ENCODE assay signal across 15 cellular contexts in the genomic region with DNA sequence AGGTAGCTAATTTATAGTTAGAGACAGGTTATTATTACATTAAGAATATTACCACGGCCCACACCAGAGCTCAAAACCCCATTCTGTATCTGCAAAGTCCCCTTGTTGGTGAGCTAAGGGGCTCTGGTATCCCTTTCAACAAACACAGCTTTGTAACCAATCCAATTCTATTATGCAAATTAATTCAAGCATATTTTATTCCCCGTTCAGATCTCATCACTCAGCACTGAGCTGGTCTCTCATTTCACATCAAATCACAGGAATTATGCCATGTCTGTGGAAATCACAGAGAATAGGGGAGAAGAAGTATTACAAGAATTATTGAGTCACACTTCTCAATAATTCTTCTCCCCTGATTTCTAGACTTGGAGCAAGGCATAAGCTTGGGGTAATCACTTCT.
DNase-seq lines count a peak whose midpoint lies in the region; ATAC-seq and TF ChIP-seq lines count a peak whose summit lies in the region.
"Had no signal": no experiment of that assay in that cellular context is flagged by ENCODE, and none has a peak within 500 bp of the region (broad histone marks: within the 10 kb centered on the region; RNA-seq: fewer than 3 reads in every experiment).

No MANE protein-coding gene starts in this region.

- POLR2A ChIA-PET in CD4-positive, alpha-beta T cell (lab: Charles Lee) = no interaction called here

- H3K27me3 ChIP-seq in CD4-positive, alpha-beta T cell (ENCODE audit: control insufficient read depth, insufficient read depth, low read length) = no peaks in the 10 kb centered on the region
- H3K27me3 ChIP-seq: BLaER1 treated with 17β-estradiol and CSF1 and Interleukin-3, amounts not matched to agents 10 nM and 100 nM had no signal

- DNase-seq in HFFc6 = no peak
- peak; percentile 43 for DNase-seq in midbrain (lab: John Stamatoyannopoulos, UW)
- peak in 1 of 49 donors; percentile 11 for DNase-seq in substantia nigra (lab: John Stamatoyannopoulos, UW)
- no peak for DNase-seq in HuH-7.5 (ENCODE audit: low spot score)
- no peak for DNase-seq in D341Med (ENCODE audit: low spot score)
- no peak for DNase-seq in CD4-positive, alpha-beta T cell
- DNase-seq: COR-L47, NCI-H1092 treated with DMSO at 0.1 percent for 48 hours, NCI-H187, NCI-H2171, NCI-H446 treated with DMSO at 0.1 percent for 48 hours, SIG-M5 had no signal

- intact Hi-C loops in CD4-positive, alpha-beta T cell (cut with DNase I, micrococcal nuclease) = no loop called here

- CTCF ChIA-PET in CD4-positive, alpha-beta T cell (lab: Charles Lee) = no interaction called here

- no peaks in the 10 kb centered on the region for H3K9me3 Mint-ChIP-seq in HFFc6
- peaks cover 0 to 3% (median 0%) of the 10 kb centered on the region in 5 experiments for H3K9me3 Mint-ChIP-seq in brain
- H3K9me3 Mint-ChIP-seq in CD4-positive, alpha-beta T cell = peaks cover 14% of the 10 kb centered on the region

- H3K36me3 Mint-ChIP-seq in HFFc6 (ENCODE audit: low read depth) (peaks cover 45% of the 10 kb centered on the region), brain (peaks cover 36% of the 10 kb centered on the region)
- H3K36me3 Mint-ChIP-seq in CD4-positive, alpha-beta T cell (ENCODE audit: low read depth) = no peaks in the 10 kb centered on the region

- no peaks in the 10 kb centered on the region for H3K9me3 ChIP-seq in CD4-positive, alpha-beta T cell (ENCODE audit: control insufficient read depth, low read length)
- H3K9me3 ChIP-seq: BLaER1 treated with 17β-estradiol and CSF1 and Interleukin-3, amounts not matched to agents 10 nM and 100 nM had no signal

- no peak for TF ChIP-seq CTCF in HFFc6 (IDR thresholded peaks at IDR 0.05)
- TF ChIP-seq CTCF in brain (conservative IDR thresholded peaks at IDR 0.05) = no peak
- no peak for TF ChIP-seq CTCF in CD4-positive, alpha-beta T cell (IDR thresholded peaks at IDR 0.05)

- peak overlapping the region; percentile 46; the same call in 1 of the 2 replicates for H3K27ac Mint-ChIP-seq in HFFc6
- peak overlapping the region; percentile 11 to 90 (median 56) for H3K27ac Mint-ChIP-seq in brain
- no peak overlapping the region for H3K27ac Mint-ChIP-seq in CD4-positive, alpha-beta T cell

- no peak for ATAC-seq in CD4-positive, alpha-beta T cell (ENCODE audit: poor library complexity)

- no peak overlapping the region for H3K4me3 Mint-ChIP-seq in HFFc6
- peak overlapping the region in 3 of 5 experiments; percentile 9 to 67 (median 39) for H3K4me3 Mint-ChIP-seq in brain
- no peak overlapping the region for H3K4me3 Mint-ChIP-seq in CD4-positive, alpha-beta T cell

- H3K4me1 Mint-ChIP-seq in HFFc6 (ENCODE audit: low read depth) (peaks cover 79% of the 10 kb centered on the region), brain (peaks cover 36% of the 10 kb centered on the region)
- H3K4me1 Mint-ChIP-seq in CD4-positive, alpha-beta T cell (ENCODE audit: low read depth) = no peaks in the 10 kb centered on the region

- H3K27me3 Mint-ChIP-seq in HFFc6 (ENCODE audit: insufficient read depth) = peaks cover 12% of the 10 kb centered on the region
- no peaks in the 10 kb centered on the region for H3K27me3 Mint-ChIP-seq in brain
- H3K27me3 Mint-ChIP-seq in CD4-positive, alpha-beta T cell = no peaks in the 10 kb centered on the region

- H3K27ac ChIP-seq in substantia nigra (ENCODE audit: low read depth, low read length, poor library complexity, severe bottlenecking) = peak overlapping the region; percentile 32
- no peak overlapping the region for H3K27ac ChIP-seq in CD4-positive, alpha-beta T cell (ENCODE audit: low read depth, low read length)
- H3K27ac ChIP-seq: BLaER1 treated with 17β-estradiol and CSF1 and Interleukin-3, amounts not matched to agents 10 nM and 100 nM; KMS-11 had no signal

Comparison
In these comparisons a context has a peak if more than half of its experiments do, and no peak if none do; other contexts are left out.
1. H3K4me3 Mint-ChIP-seq: peak in brain (3 of 5); none in HFFc6 (single experiment) and CD4-positive, alpha-beta T cell (single experiment).